In genomic region chr12:99281277-99281676, GRCh38 we compare ENCODE assay signal across 23 cellular contexts.
DNase-seq lines count a peak whose midpoint lies in the region; ATAC-seq, FAIRE-seq and TF ChIP-seq lines count a peak whose summit lies in the region.
"Had no signal": no experiment of that assay in that cellular context is flagged by ENCODE, and none has a peak within 500 bp of the region (broad histone marks: within the 10 kb centered on the region; RNA-seq: fewer than 3 reads in every experiment).

No MANE protein-coding gene starts in this region.

- no peak for FAIRE-seq in kidney (lab: Jason Lieb, UNC)
- FAIRE-seq: HepG2 had no signal

- no peak overlapping the region for H3K27ac ChIP-seq in kidney (ENCODE audit: low read depth in 2 of 2, low read length in 2 of 2)
- H3K27ac ChIP-seq: right lobe of liver, SK-N-MC had no signal

- H3K4me1 ChIP-seq in kidney (ENCODE audit: control insufficient read depth in 1 of 2, insufficient read depth in 1 of 2, low read depth in 1 of 2, low read length in 2 of 2), result no peaks in the 10 kb centered on the region
- H3K4me1 ChIP-seq: right lobe of liver had no signal

- no peaks in the 10 kb centered on the region for H3K9me3 ChIP-seq in kidney (ENCODE audit: control insufficient read depth in 1 of 2, low read length in 2 of 2)
- H3K9me3 ChIP-seq: right lobe of liver had no signal

- H3K36me3 ChIP-seq in kidney (ENCODE audit: control insufficient read depth in 1 of 2, insufficient read depth in 2 of 2, low read length in 2 of 2), result no peaks in the 10 kb centered on the region
- H3K36me3 ChIP-seq: right lobe of liver had no signal

- no peak overlapping the region for H3K4me3 ChIP-seq in kidney (ENCODE audit: low read length in 2 of 2)
- H3K4me3 ChIP-seq: right lobe of liver, SK-N-MC had no signal

- ATAC-seq in GM18508 (IDR thresholded peaks at IDR 0.05; ENCODE audit: insufficient read depth, unreplicated experiment), result peak; percentile 67
- ATAC-seq in GM21786 (IDR thresholded peaks at IDR 0.05; ENCODE audit: unreplicated experiment), result peak; percentile 67
- ATAC-seq in HG03442 (IDR thresholded peaks at IDR 0.05; ENCODE audit: unreplicated experiment), result peak; percentile 55
- ATAC-seq: CD8-positive, alpha-beta T cell; HepG2; right lobe of liver had no signal

- intact Hi-C loops in kidney (cut with DNase I), result no loop called here

- H3K9ac ChIP-seq in kidney (ENCODE audit: low read length in 2 of 2), result no peak overlapping the region

- no peak for TF ChIP-seq CTCF in kidney (IDR thresholded peaks at IDR 0.05; ENCODE audit: borderline replicate concordance, extremely low read depth, insufficient read depth)

- DNase-seq in astrocyte of the hippocampus (ENCODE audit: low read depth, low spot score) (peak; percentile 80), kidney (no peak), SHP77 treated with DMSO at 0.1 percent for 48 hours (lab: John Stamatoyannopoulos, UW) (no peak), activated T-cell treated with anti-CD3 and anti-CD28 coated beads for 4 hours (no peak)
- no peak for DNase-seq in stimulated activated CD4-positive, alpha-beta T cell treated with anti-CD3 and anti-CD28 coated beads, Interleukin-4, amount 100 ng/mL, for 4 hours
- DNase-seq: activated CD4-positive, alpha-beta T cell treated with anti-CD3 and anti-CD28 coated beads, Interleukin-2, amount 10 ng/mL, durations not matched to agents 7 days and 5 days; CD8-positive, alpha-beta T cell; central memory CD4-positive, alpha-beta T cell; DND-41; effector CD4-positive, alpha-beta T cell; hippocampal formation; kidney glomerular epithelial cell; midbrain; NCI-H2029 treated with DMSO at 0.1 percent for 48 hours; NCI-H524 treated with DMSO at 0.1 percent for 48 hours; right lobe of liver; stimulated activated CD4-positive, alpha-beta T cell treated with anti-CD3 and anti-CD28 coated beads, Interleukin-2, amount 100 ng/mL, for 24 hours; substantia nigra had no signal
